12 cellular contexts compared by ENCODE assay signal in genomic region chr4:68808060-68808459, GRCh38. TPM values are rescaled to one million over a fixed set of nuclear protein-coding genes. Genes with fewer than 3 reads are reported as not detected.
"Had no signal": no experiment of that assay in that cellular context is flagged by ENCODE, and none has a peak within 500 bp of the region (broad histone marks: within the 10 kb centered on the region; RNA-seq: fewer than 3 reads in every experiment).

No MANE protein-coding gene starts in this region.

- H3K9me3 ChIP-seq: HAP-1 had no signal

- H3K4me3 ChIP-seq: GM23248, GM23338, HAP-1 had no signal

- H3K4me1 ChIP-seq: HAP-1 had no signal

- ATAC-seq: GM23338, HCT116 had no signal

- FAIRE-seq: H1, H54 had no signal

- H3K36me3 ChIP-seq: HAP-1 had no signal

- H2AFZ ChIP-seq: GM23248, GM23338 had no signal

- H3K27ac Mint-ChIP-seq: GM23338, H9, HFFc6 had no signal

- DNase-seq: GM23248, GOT3, H7, H9, HCEC 1CT, HFFc6 had no signal

- H3K4me3 Mint-ChIP-seq: GM23338, H9, HFFc6 had no signal

- H3K9ac ChIP-seq: GM23248 had no signal

- H3K4me2 ChIP-seq: GM23338 had no signal

- H3K27ac ChIP-seq: GM23248 had no signal

RNA-seq across cellular contexts. Expression of gene UGT2B10, which starts 7.7 kb away (rescaled TPM):
- total RNA-seq: GM23248, GM23338, H1, H4, H7, H9, HFFc6 had no signal
- polyA plus RNA-seq: GM23248, GM23338, H1 had no signal
